ENCODE assay signal across 20 cellular contexts in the genomic region with DNA sequence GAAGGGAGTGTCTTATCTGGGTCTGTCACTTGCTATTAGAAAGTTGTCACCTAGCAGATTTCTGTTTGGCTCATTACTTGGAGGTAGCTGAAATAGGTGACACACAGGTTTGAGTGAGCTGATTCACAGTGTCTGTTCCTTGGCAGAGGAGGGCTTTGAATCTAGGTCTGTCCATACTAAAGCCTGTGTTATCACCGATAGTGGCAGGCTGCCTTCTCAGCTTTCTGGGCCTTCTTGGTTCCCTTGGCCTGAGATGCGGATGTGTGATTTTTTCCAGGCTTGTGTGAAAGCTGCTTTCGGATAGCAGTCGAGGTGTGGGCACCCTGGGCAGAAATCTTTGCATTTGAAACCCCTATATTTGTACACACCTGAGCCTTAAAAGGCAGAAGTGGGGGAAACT.
"Had no signal": no experiment of that assay in that cellular context is flagged by ENCODE, and none has a peak within 500 bp of the region (broad histone marks: within the 10 kb centered on the region; RNA-seq: fewer than 3 reads in every experiment).

No MANE protein-coding gene starts in this region.

- H3K4me3 Mint-ChIP-seq: memory B cell; natural killer cell treated with Interleukin-12 subunit alpha and Interleukin-12 subunit beta and Interleukin-15 and Interleukin-18, amount 100 ng/mL, for 72 hours had no signal

- H3K4me1 ChIP-seq: colonic mucosa, lower lobe of right lung, parathyroid adenoma, psoas muscle, stomach, transverse colon had no signal

- H3K27me3 ChIP-seq: colonic mucosa had no signal

- H3K9me3 ChIP-seq: colonic mucosa, heart right ventricle, lower lobe of right lung, psoas muscle, stomach, thoracic aorta, transverse colon had no signal

- H3K9me3 Mint-ChIP-seq: memory B cell; natural killer cell treated with Interleukin-12 subunit alpha and Interleukin-12 subunit beta and Interleukin-15 and Interleukin-18, amount 100 ng/mL, for 72 hours had no signal

- H3K27ac ChIP-seq: colonic mucosa, lower lobe of right lung, parathyroid adenoma, psoas muscle, stomach, thoracic aorta, transverse colon had no signal

- DNase-seq: colonic mucosa; effector CD4-positive, alpha-beta T cell; hypothalamus; lower lobe of right lung; midbrain; occipital lobe; psoas muscle; retina; small intestine; stimulated activated CD4-positive, alpha-beta T cell treated with anti-CD3 and anti-CD28 coated beads, Interleukin-12 subunit alpha, Interleukin-12 subunit beta, amount 100 ng/mL, for 4 hours; stimulated activated naive CD4-positive, alpha-beta T cell; stomach; transverse colon had no signal

- H3K9ac ChIP-seq: parathyroid adenoma had no signal

- H3K27ac Mint-ChIP-seq: memory B cell; natural killer cell treated with Interleukin-12 subunit alpha and Interleukin-12 subunit beta and Interleukin-15 and Interleukin-18, amount 100 ng/mL, for 72 hours had no signal

- H3K36me3 Mint-ChIP-seq: memory B cell; natural killer cell treated with Interleukin-12 subunit alpha and Interleukin-12 subunit beta and Interleukin-15 and Interleukin-18, amount 100 ng/mL, for 72 hours had no signal

- H3K36me3 ChIP-seq: colonic mucosa, heart right ventricle, lower lobe of right lung, stomach, thoracic aorta, transverse colon had no signal

- H3K4me1 Mint-ChIP-seq: memory B cell had no signal

- H3K4me3 ChIP-seq: colonic mucosa, heart right ventricle, lower lobe of right lung, psoas muscle, stomach, thoracic aorta, transverse colon had no signal

- ATAC-seq: esophagus mucosa, left lobe of liver, lower lobe of right lung, psoas muscle had no signal
